Comparison of ENCODE assay signal across 11 cellular contexts in the genomic region with DNA sequence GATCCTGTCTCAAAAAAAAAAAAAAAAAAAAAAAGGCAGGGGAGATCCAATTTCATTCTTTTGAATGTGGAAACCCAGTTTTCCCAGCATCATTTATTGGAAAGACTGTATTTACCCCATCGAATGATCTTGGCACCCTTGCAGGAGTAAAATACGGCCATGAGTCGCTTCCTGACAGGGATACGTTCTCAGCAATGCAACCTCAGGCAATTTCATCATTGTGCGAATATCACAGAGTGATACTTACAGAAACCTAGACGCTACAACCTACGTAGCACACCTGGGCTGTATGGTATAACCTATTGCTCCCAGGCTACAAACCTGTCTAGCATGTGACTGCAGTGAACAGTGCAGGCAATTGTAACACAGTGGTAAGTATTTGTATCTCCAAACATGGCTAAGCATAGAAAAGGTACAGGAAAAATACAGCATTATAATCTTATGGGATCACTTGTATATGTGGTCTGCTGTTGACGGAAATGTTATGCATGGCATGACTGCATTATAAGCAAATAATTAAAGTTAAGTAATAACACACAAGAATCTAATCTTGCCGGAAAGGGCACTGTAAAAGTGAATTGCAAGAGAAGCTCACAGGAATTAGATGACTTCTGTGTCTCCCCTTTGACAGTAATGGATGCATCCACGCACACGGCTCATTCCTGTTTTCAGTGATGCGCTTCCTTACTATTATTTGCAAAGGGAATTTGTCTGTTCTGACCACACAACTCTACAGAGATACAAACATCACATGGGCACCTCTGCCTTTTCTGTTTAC. TPM values are rescaled to one million over a fixed set of nuclear protein-coding genes. Genes with fewer than 3 reads are reported as not detected.
DNase-seq lines count a peak whose midpoint lies in the region; ATAC-seq and TF ChIP-seq lines count a peak whose summit lies in the region.
"Had no signal": no experiment of that assay in that cellular context is flagged by ENCODE, and none has a peak within 500 bp of the region (broad histone marks: within the 10 kb centered on the region; RNA-seq: fewer than 3 reads in every experiment).

No MANE protein-coding gene starts in this region.

- CTCF ChIA-PET in CD4-positive, alpha-beta memory T cell (lab: Charles Lee; ENCODE audit: partially characterized antibody), result interaction anchor here (1.5 kb wide), 1 partner anchor 39 kb away, joined by 5 read pairs; no protein-coding TSS in a partner anchor

- no peak overlapping the region for H3K4me3 ChIP-seq in CD4-positive, alpha-beta memory T cell (ENCODE audit: low read length in 2 of 2)
- H3K4me3 ChIP-seq in MM.1S (ENCODE audit: low read length) (no peak overlapping the region), colonic mucosa (no peak overlapping the region)

- H3K79me2 ChIP-seq in MM.1S (ENCODE audit: low read length), result no peaks in the 10 kb centered on the region

- intact Hi-C loops in CD4-positive, alpha-beta memory T cell (cut with micrococcal nuclease), result no loop called here
- intact Hi-C loops in colonic mucosa (cut with DNase I), result no loop called here

- peaks cover 20% of the 10 kb centered on the region for H3K4me1 ChIP-seq in CD4-positive, alpha-beta memory T cell (ENCODE audit: insufficient read depth, low read length)
- H3K4me1 ChIP-seq in MM.1S (ENCODE audit: low read length) (peaks cover 13% of the 10 kb centered on the region; the same call in 1 of the 2 replicates), colonic mucosa (peaks cover 4% of the 10 kb centered on the region)

- H4K20me1 ChIP-seq in MM.1S (ENCODE audit: insufficient read depth, low read length), result no peaks in the 10 kb centered on the region

- no peak for DNase-seq in CD4-positive, alpha-beta memory T cell
- no peak for DNase-seq in MM.1S
- DNase-seq in colonic mucosa, result no peak
- DNase-seq in nephron progenitor cell, result no peak
- DNase-seq in retina, result no peak
- no peak for DNase-seq in T1000 (lab: John Stamatoyannopoulos, UW)
- DNase-seq: aorta; stimulated activated naive B cell treated with anti-CD40 and anti-IgM and Interleukin-4, amounts not matched to agents 10 μg/mL and 1 μg/mL and 100 μg/mL, for 72 hours had no signal

- no peaks in the 10 kb centered on the region for H3K36me3 Mint-ChIP-seq in CD4-positive, alpha-beta memory T cell
- H3K36me3 Mint-ChIP-seq in nephron progenitor cell (ENCODE audit: low read depth), result no peaks in the 10 kb centered on the region
- H3K36me3 Mint-ChIP-seq: stimulated activated naive B cell treated with anti-CD40 and anti-IgM and Interleukin-4, amounts not matched to agents 10 μg/mL and 1 μg/mL and 100 μg/mL, for 72 hours had no signal

- H3K27ac ChIP-seq in CD4-positive, alpha-beta memory T cell (ENCODE audit: low read depth, low read length), result no peak overlapping the region
- no peak overlapping the region for H3K27ac ChIP-seq in MM.1S (ENCODE audit: low read length)
- H3K27ac ChIP-seq in colonic mucosa, result peak overlapping the region; percentile 76

- no peaks in the 10 kb centered on the region for H3K9me2 ChIP-seq in MM.1S (replicated peaks; ENCODE audit: insufficient read depth, low read length)

- peaks cover 0 to 3% (median 0%) of the 10 kb centered on the region in 8 donors for H3K9me3 Mint-ChIP-seq in CD4-positive, alpha-beta memory T cell
- H3K9me3 Mint-ChIP-seq in nephron progenitor cell, result no peaks in the 10 kb centered on the region
- H3K9me3 Mint-ChIP-seq: stimulated activated naive B cell treated with anti-CD40 and anti-IgM and Interleukin-4, amounts not matched to agents 10 μg/mL and 1 μg/mL and 100 μg/mL, for 72 hours had no signal

- H3K27me3 Mint-ChIP-seq in CD4-positive, alpha-beta memory T cell, result peaks cover 1 to 3% of the 10 kb centered on the region in 2 donors
- H3K27me3 Mint-ChIP-seq in nephron progenitor cell (ENCODE audit: low read depth, poor library complexity), result peaks cover 35% of the 10 kb centered on the region

- no peak overlapping the region for H3K9ac ChIP-seq in MM.1S (ENCODE audit: low read length)
- H3K9ac ChIP-seq in colonic mucosa (ENCODE audit: low read depth in 2 of 2, low read length in 2 of 2), result peak overlapping the region in 1 of 2 donors; percentile 95

- POLR2A ChIA-PET in CD4-positive, alpha-beta memory T cell (lab: Charles Lee; ENCODE audit: partially characterized antibody), result interaction anchor here (1.5 kb wide), 1 partner anchor 25 kb away, joined by 3 read pairs; no protein-coding TSS in a partner anchor

- peak overlapping the region in 7 of 8 donors; percentile 80 to 92 (median 84) for H3K4me3 Mint-ChIP-seq in CD4-positive, alpha-beta memory T cell
- peak overlapping the region; percentile 36 for H3K4me3 Mint-ChIP-seq in nephron progenitor cell

- peak overlapping the region; percentile 44; the same call in 1 of the 2 replicates for H3K4me2 ChIP-seq in MM.1S (ENCODE audit: low read depth, low read length)

- H3F3A ChIP-seq in MM.1S (ENCODE audit: insufficient read depth, low read length), result no peaks in the 10 kb centered on the region

- peaks cover 17 to 24% (median 21%) of the 10 kb centered on the region in 4 donors for H3K4me1 Mint-ChIP-seq in CD4-positive, alpha-beta memory T cell
- H3K4me1 Mint-ChIP-seq in nephron progenitor cell, result peaks cover 28% of the 10 kb centered on the region

- TF ChIP-seq CTCF in MM.1S (IDR thresholded peaks at IDR 0.05; ENCODE audit: low read length) (no peak), colonic mucosa (IDR thresholded peaks at IDR 0.05) (no peak), nephron progenitor cell (IDR thresholded peaks at IDR 0.05) (no peak)

- H3K27ac Mint-ChIP-seq in CD4-positive, alpha-beta memory T cell, result peak overlapping the region; percentile 12 to 94 (median 81)
- peak overlapping the region; percentile 47 for H3K27ac Mint-ChIP-seq in nephron progenitor cell

- H3K9me3 ChIP-seq in CD4-positive, alpha-beta memory T cell (ENCODE audit: control insufficient read depth in 1 of 2, low read length in 2 of 2), result no peaks in the 10 kb centered on the region
- H3K9me3 ChIP-seq in MM.1S (replicated peaks; ENCODE audit: insufficient read depth, low read length) (no peaks in the 10 kb centered on the region), colonic mucosa (no peaks in the 10 kb centered on the region)

- H3K27me3 ChIP-seq in CD4-positive, alpha-beta memory T cell (ENCODE audit: insufficient read depth, low read length), result no peaks in the 10 kb centered on the region
- H3K27me3 ChIP-seq in MM.1S (replicated peaks; ENCODE audit: insufficient read depth, low read length) (peaks cover 93% of the 10 kb centered on the region), colonic mucosa (no peaks in the 10 kb centered on the region)

- no peak for ATAC-seq in GM18867 (IDR thresholded peaks at IDR 0.05; ENCODE audit: unreplicated experiment)
- ATAC-seq in GM18861 (IDR thresholded peaks at IDR 0.05; ENCODE audit: unreplicated experiment), result no peak

- H2AFZ ChIP-seq in MM.1S (ENCODE audit: low read length), result no peak overlapping the region

- no peaks in the 10 kb centered on the region for H3K36me3 ChIP-seq in CD4-positive, alpha-beta memory T cell (ENCODE audit: insufficient read depth, low read length)
- H3K36me3 ChIP-seq in MM.1S (replicated peaks; ENCODE audit: insufficient read depth, low read length) (no peaks in the 10 kb centered on the region), colonic mucosa (no peaks in the 10 kb centered on the region)

RNA-seq across cellular contexts. Expression of a gene that starts 24.0 kb away (rescaled TPM):
- total RNA-seq in CD4-positive, alpha-beta memory T cell, result 1 to 10 TPM; 5.6 to 6.7 TPM
- 1 to 10 TPM; 3.6 to 6.0 TPM for polyA plus RNA-seq in CD4-positive, alpha-beta memory T cell
- 1 to 10 TPM; 6.2 to 7.3 TPM for total RNA-seq in colonic mucosa

RNA-seq across cellular contexts. Expression of a gene that starts 49.2 kb away (rescaled TPM):
- not detected for total RNA-seq in CD4-positive, alpha-beta memory T cell
- not detected for polyA plus RNA-seq in CD4-positive, alpha-beta memory T cell
- total RNA-seq in colonic mucosa, result not detected
- total RNA-seq: aorta, sciatic nerve had no signal
